Comparison of ENCODE assay signal across 10 cellular contexts in the genomic region with DNA sequence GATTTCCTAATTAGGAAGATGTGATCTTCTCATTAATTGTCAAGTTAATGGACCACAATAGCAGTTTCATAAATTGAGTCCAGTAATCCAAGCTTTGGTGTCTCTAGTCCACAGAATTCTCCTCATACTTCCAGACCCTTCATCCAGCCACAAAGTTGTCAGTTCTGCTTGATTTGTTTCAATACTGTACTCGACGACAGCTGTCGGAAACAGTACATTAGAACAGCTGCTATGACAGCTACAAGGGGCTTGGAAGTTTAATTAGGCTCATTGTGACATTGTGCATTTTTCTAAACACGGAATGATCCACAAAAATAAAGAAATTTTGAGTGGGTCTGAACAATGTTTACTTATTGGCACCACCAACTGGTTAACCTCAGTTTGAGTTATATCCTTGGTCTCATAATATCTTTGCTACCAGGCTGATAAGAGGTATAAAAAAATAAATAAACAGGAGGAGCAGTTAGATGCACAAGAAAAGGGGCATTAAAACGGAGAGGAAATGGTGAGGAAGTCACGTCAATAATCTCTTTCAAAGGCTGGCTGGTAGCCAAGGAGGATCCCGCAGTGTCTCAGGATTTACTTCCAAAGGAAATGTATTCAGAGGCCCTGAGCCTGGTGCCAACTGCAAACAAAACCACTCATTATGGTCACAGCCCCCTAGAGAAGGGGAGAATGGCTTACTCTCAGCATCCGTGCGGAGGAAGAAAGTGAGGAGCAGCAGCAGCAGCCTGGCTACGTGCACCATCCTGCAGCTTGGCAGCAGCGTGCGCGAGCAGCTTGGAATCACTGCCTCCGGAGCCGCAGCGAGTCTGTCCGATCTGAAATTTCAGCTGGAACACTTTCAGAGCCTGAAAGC.
A peak's percentile ranks its signal among the peaks of the same experiment; 100 is the strongest.
DNase-seq lines count a peak whose midpoint lies in the region; ATAC-seq and TF ChIP-seq lines count a peak whose summit lies in the region.
"Had no signal": no experiment of that assay in that cellular context is flagged by ENCODE, and none has a peak within 500 bp of the region (broad histone marks: within the 10 kb centered on the region; RNA-seq: fewer than 3 reads in every experiment).

No MANE protein-coding gene starts in this region.

- H3K9me3 ChIP-seq in iPS-20b (ENCODE audit: insufficient read depth, low read depth, low read length) (no peaks in the 10 kb centered on the region), stomach (no peaks in the 10 kb centered on the region)

- no peak for TF ChIP-seq EP300 in stomach (IDR thresholded peaks at IDR 0.05)

- peak overlapping the region; percentile 23 for H3K4me3 ChIP-seq in astrocyte of the spinal cord (ENCODE audit: low read depth, low read length)
- H3K4me3 ChIP-seq in iPS-20b (ENCODE audit: low read length), result peak overlapping the region; percentile 35; the same call in 1 of the 2 replicates
- peak overlapping the region; percentile 3 to 17 (median 9) for H3K4me3 ChIP-seq in stomach

- H3K36me3 ChIP-seq in iPS-20b (ENCODE audit: insufficient read depth, low read depth, low read length), result no peaks in the 10 kb centered on the region
- H3K36me3 ChIP-seq in stomach, result no peaks in the 10 kb centered on the region

- DNase-seq in NCI-H1417 treated with DMSO at 0.1 percent for 48 hours (lab: John Stamatoyannopoulos, UW), result peak; percentile 57
- DNase-seq in astrocyte of the spinal cord (ENCODE audit: low read depth, low spot score), result peak; percentile 64
- no peak for DNase-seq in stomach
- no peak for DNase-seq in HPDE6-E6E7 (ENCODE audit: extremely low spot score)
- no peak for DNase-seq in AG20443 (ENCODE audit: low spot score)
- DNase-seq: NCI-H526; stimulated activated CD4-positive, alpha-beta T cell treated with anti-CD3 and anti-CD28 coated beads, Interleukin-4, amount 100 ng/mL, for 24 hours had no signal

- peak overlapping the region; percentile 2; the same call in 1 of the 2 replicates for H3K9ac ChIP-seq in iPS-20b (ENCODE audit: low read depth, low read length)

- TF ChIP-seq CTCF in astrocyte of the spinal cord (IDR thresholded peaks at IDR 0.05; ENCODE audit: low read depth, low read length) (no peak), stomach (IDR thresholded peaks at IDR 0.05) (no peak)

- peaks cover 18% of the 10 kb centered on the region for H3K4me1 ChIP-seq in iPS-20b (ENCODE audit: insufficient read depth, low read length)
- peaks cover 0 to 13% (median 0%) of the 10 kb centered on the region in 4 donors for H3K4me1 ChIP-seq in stomach

- H3K27ac ChIP-seq in iPS-20b (ENCODE audit: low read length) (no peak overlapping the region), stomach (no peak overlapping the region)

- no peak for ATAC-seq in GM18909 (IDR thresholded peaks at IDR 0.05; ENCODE audit: poor library complexity, unreplicated experiment)
- ATAC-seq in GM21619 (IDR thresholded peaks at IDR 0.05; ENCODE audit: unreplicated experiment), result no peak

- intact Hi-C loops in stomach (cut with DNase I; ENCODE audit: low total_unique reads), result no loop called here

- in situ Hi-C loops in astrocyte of the spinal cord (cut with HindIII; ENCODE audit: low sequenced_read_pairs), result no loop called here

- TF ChIP-seq POLR2A in stomach (IDR thresholded peaks at IDR 0.05), result no peak

- WGBS in stomach, 5 donors, result 35 to 67% (median 63%) methylated on average over 17 of the region's 17 CpGs

- H3K27me3 ChIP-seq in iPS-20b (ENCODE audit: insufficient read depth, low read length) (no peaks in the 10 kb centered on the region), stomach (no peaks in the 10 kb centered on the region)

Comparison
In these comparisons a context has a peak if more than half of its experiments do, and no peak if none do; other contexts are left out.
1. DNase-seq: peak in NCI-H1417 treated with DMSO at 0.1 percent for 48 hours (single experiment) and astrocyte of the spinal cord (single experiment); none in stomach (single experiment), HPDE6-E6E7 (single experiment) and AG20443 (single experiment).
2. Peak in every context shown above with its lines, with median percentiles within 50 percentile points of each other: H3K4me3 ChIP-seq.